23 cellular contexts compared by ENCODE assay signal in genomic region chr17:75824050-75824552, GRCh38.
"Had no signal": no experiment of that assay in that cellular context is flagged by ENCODE, and none has a peak within 500 bp of the region (broad histone marks: within the 10 kb centered on the region; RNA-seq: fewer than 3 reads in every experiment).

No MANE protein-coding gene starts in this region.

- H3K27me3 ChIP-seq: pancreas, right lobe of liver, thyroid gland had no signal

- H3K27ac ChIP-seq: right lobe of liver, thyroid gland had no signal

- H3K4me3 ChIP-seq: pancreas, right lobe of liver, thyroid gland had no signal

- H3K9me3 ChIP-seq: pancreas, right lobe of liver, thyroid gland had no signal

- H3K4me3 Mint-ChIP-seq: activated naive CD8-positive, alpha-beta T cell treated with anti-CD3 and anti-CD28 coated beads for 36 hours; activated T-helper 1 cell treated with anti-CD3 and anti-CD28 coated beads, Interleukin-12 subunit alpha, Interleukin-12 subunit beta, Interleukin-2, Interleukin-4 antibody, amounts not matched to agents 30 ng/mL and 10 ng/mL and 1 ng/mL, durations not matched to agents 14 hours and 24 hours and 36 hours; naive thymus-derived CD4-positive, alpha-beta T cell; stimulated activated memory B cell treated with anti-CD40 and anti-IgM and Interleukin-4, amounts not matched to agents 10 μg/mL and 1 μg/mL and 100 μg/mL, for 72 hours had no signal

- H3K27me3 Mint-ChIP-seq: activated naive CD8-positive, alpha-beta T cell treated with anti-CD3 and anti-CD28 coated beads for 36 hours; naive thymus-derived CD4-positive, alpha-beta T cell; stimulated activated memory B cell treated with anti-CD40 and anti-IgM and Interleukin-4, amounts not matched to agents 10 μg/mL and 1 μg/mL and 100 μg/mL, for 72 hours had no signal

- H3K9me3 Mint-ChIP-seq: activated naive CD8-positive, alpha-beta T cell treated with anti-CD3 and anti-CD28 coated beads for 36 hours; activated T-helper 1 cell treated with anti-CD3 and anti-CD28 coated beads, Interleukin-12 subunit alpha, Interleukin-12 subunit beta, Interleukin-2, Interleukin-4 antibody, amounts not matched to agents 30 ng/mL and 10 ng/mL and 1 ng/mL, durations not matched to agents 14 hours and 24 hours and 36 hours; naive thymus-derived CD4-positive, alpha-beta T cell; stimulated activated memory B cell treated with anti-CD40 and anti-IgM and Interleukin-4, amounts not matched to agents 10 μg/mL and 1 μg/mL and 100 μg/mL, for 72 hours had no signal

- H3K27ac Mint-ChIP-seq: activated naive CD8-positive, alpha-beta T cell treated with anti-CD3 and anti-CD28 coated beads for 36 hours; activated T-helper 1 cell treated with anti-CD3 and anti-CD28 coated beads, Interleukin-12 subunit alpha, Interleukin-12 subunit beta, Interleukin-2, Interleukin-4 antibody, amounts not matched to agents 30 ng/mL and 10 ng/mL and 1 ng/mL, durations not matched to agents 14 hours and 24 hours and 36 hours; stimulated activated memory B cell treated with anti-CD40 and anti-IgM and Interleukin-4, amounts not matched to agents 10 μg/mL and 1 μg/mL and 100 μg/mL, for 72 hours had no signal

- DNase-seq: activated CD4-positive, alpha-beta T cell treated with anti-CD3 and anti-CD28 coated beads, Interleukin-2, amount 50 U/mL, for 4 hours; activated gamma-delta T cell treated with Interleukin-2 at 50 U/mL for 16 hours; activated naive CD8-positive, alpha-beta T cell treated with anti-CD3 and anti-CD28 coated beads for 36 hours; amygdala; central memory CD4-positive, alpha-beta T cell; cortex of kidney; hypothalamus; left ventricle myocardium superior; mesenchymal stem cell; naive thymus-derived CD4-positive, alpha-beta T cell; small intestine; stimulated activated CD4-positive, alpha-beta T cell treated with anti-CD3 and anti-CD28 coated beads, Interleukin-4, amount 100 ng/mL, for 24 hours; T-helper 1 cell; T-helper 9 cell; thyroid gland had no signal

- FAIRE-seq: endometrium, frontal cortex, keratinocyte, pancreas, small intestine had no signal

- ATAC-seq: activated CD4-positive, CD25-positive, alpha-beta regulatory T cell treated with anti-CD3 and anti-CD28 coated beads, Interleukin-2, amount 50 U/mL, for 24 hours; left ventricle myocardium superior; naive thymus-derived CD4-positive, alpha-beta T cell; pancreas; right lobe of liver; stimulated activated memory B cell treated with anti-CD40 and anti-IgM and Interleukin-4, amounts not matched to agents 10 μg/mL and 1 μg/mL and 100 μg/mL, for 72 hours had no signal
